Comparison of ENCODE assay signal across 8 cellular contexts in the genomic region with DNA sequence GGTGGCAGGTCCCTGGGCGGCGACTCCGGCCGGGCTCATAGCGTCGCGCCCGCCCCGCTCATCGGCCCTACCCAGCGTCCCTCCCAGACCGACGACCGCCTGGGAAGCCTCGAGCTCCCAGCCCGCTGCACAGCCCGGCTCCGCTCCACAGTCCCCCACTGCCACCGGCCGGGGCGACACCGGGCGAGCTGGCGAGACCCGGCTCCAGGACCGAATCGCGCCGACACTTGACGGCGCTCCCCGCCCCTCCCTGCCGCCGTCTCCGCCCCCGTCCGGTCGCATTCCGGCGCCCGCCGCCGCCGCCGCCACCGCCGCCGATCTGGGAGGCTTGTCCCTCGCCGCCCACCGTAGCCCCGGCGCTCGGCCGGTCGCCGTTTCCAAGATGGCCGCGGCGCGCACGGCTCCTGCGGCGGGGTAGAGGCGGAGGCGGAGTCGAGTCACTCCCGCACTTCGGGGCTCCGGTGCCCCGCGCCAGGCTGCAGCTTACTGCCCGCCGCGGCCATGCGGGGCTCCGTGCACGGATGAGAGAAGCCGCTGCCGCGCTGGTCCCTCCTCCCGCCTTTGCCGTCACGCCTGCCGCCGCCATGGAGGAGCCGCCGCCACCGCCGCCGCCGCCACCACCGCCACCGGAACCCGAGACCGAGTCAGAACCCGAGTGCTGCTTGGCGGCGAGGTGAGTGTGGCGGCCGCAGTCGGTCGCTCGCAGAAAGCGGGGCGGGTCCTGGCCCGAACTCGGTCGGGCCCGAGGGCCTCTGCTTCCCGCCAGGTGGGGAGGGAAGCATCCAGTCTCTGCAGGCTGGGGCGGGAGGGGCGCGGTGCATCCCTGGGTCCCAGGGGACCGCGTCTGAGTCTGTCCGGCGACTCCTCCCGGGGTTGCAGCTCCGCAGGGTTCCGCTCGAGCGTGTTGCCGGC. TPM values are rescaled to one million over a fixed set of nuclear protein-coding genes. Genes with fewer than 3 reads are reported as not detected.
A peak's percentile ranks its signal among the peaks of the same experiment; 100 is the strongest.
DNase-seq lines count a peak whose midpoint lies in the region; ATAC-seq and TF ChIP-seq lines count a peak whose summit lies in the region.

A gene with protein sequence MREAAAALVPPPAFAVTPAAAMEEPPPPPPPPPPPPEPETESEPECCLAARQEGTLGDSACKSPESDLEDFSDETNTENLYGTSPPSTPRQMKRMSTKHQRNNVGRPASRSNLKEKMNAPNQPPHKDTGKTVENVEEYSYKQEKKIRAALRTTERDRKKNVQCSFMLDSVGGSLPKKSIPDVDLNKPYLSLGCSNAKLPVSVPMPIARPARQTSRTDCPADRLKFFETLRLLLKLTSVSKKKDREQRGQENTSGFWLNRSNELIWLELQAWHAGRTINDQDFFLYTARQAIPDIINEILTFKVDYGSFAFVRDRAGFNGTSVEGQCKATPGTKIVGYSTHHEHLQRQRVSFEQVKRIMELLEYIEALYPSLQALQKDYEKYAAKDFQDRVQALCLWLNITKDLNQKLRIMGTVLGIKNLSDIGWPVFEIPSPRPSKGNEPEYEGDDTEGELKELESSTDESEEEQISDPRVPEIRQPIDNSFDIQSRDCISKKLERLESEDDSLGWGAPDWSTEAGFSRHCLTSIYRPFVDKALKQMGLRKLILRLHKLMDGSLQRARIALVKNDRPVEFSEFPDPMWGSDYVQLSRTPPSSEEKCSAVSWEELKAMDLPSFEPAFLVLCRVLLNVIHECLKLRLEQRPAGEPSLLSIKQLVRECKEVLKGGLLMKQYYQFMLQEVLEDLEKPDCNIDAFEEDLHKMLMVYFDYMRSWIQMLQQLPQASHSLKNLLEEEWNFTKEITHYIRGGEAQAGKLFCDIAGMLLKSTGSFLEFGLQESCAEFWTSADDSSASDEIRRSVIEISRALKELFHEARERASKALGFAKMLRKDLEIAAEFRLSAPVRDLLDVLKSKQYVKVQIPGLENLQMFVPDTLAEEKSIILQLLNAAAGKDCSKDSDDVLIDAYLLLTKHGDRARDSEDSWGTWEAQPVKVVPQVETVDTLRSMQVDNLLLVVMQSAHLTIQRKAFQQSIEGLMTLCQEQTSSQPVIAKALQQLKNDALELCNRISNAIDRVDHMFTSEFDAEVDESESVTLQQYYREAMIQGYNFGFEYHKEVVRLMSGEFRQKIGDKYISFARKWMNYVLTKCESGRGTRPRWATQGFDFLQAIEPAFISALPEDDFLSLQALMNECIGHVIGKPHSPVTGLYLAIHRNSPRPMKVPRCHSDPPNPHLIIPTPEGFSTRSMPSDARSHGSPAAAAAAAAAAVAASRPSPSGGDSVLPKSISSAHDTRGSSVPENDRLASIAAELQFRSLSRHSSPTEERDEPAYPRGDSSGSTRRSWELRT (N-terminal part only) (plus strand): TSS at position 359 of the 912 bp plus-strand sequence. CDS start 163 bp downstream, at position 522.

- H3K27me3 ChIP-seq in HUES64 (ENCODE audit: insufficient read depth, low read length): peaks cover 6% of the 10 kb centered on the region

- peaks cover 25% of the 10 kb centered on the region for H3K4me1 Mint-ChIP-seq in activated T-helper 17 cell treated with anti-CD3 and anti-CD28 coated beads, Interleukin-2, amount 50 U/mL, for 72 hours
- peaks cover 17% of the 10 kb centered on the region for H3K4me1 Mint-ChIP-seq in nephron
- H3K4me1 Mint-ChIP-seq in stimulated activated naive CD8-positive, alpha-beta T cell treated with anti-CD3 and anti-CD28 coated beads, Interleukin-15, Interleukin-2, amounts not matched to agents 100 ng/mL and 50 ng/mL, for 24 hours (ENCODE audit: low read depth): peaks cover 44% of the 10 kb centered on the region

- peak; percentile 68 for ATAC-seq in GM21447 (IDR thresholded peaks at IDR 0.05; ENCODE audit: unreplicated experiment)
- peak; percentile 73 for ATAC-seq in activated T-helper 17 cell treated with anti-CD3 and anti-CD28 coated beads, Interleukin-2, amount 50 U/mL, for 72 hours (replicated peaks)

- peak within 1 kb of the TSS; percentile 97 for H3K4me3 Mint-ChIP-seq in activated T-helper 17 cell treated with anti-CD3 and anti-CD28 coated beads, Interleukin-2, amount 50 U/mL, for 72 hours
- peak within 1 kb of the TSS; percentile 95 to 99 (median 95) for H3K4me3 Mint-ChIP-seq in nephron
- H3K4me3 Mint-ChIP-seq in stimulated activated naive CD8-positive, alpha-beta T cell treated with anti-CD3 and anti-CD28 coated beads, Interleukin-15, Interleukin-2, amounts not matched to agents 100 ng/mL and 50 ng/mL, for 24 hours: peak within 1 kb of the TSS; percentile 100

- no peaks in the 10 kb centered on the region for H3K9me3 Mint-ChIP-seq in activated T-helper 17 cell treated with anti-CD3 and anti-CD28 coated beads, Interleukin-2, amount 50 U/mL, for 72 hours
- H3K9me3 Mint-ChIP-seq in nephron: no peaks in the 10 kb centered on the region
- H3K9me3 Mint-ChIP-seq in stimulated activated naive CD8-positive, alpha-beta T cell treated with anti-CD3 and anti-CD28 coated beads, Interleukin-15, Interleukin-2, amounts not matched to agents 100 ng/mL and 50 ng/mL, for 24 hours: no peaks in the 10 kb centered on the region

- H3K9me3 ChIP-seq in HUES64 (ENCODE audit: insufficient read depth, low read depth, low read length): no peaks in the 10 kb centered on the region

- H3K27ac ChIP-seq in HUES64 (ENCODE audit: low read depth, low read length): peak within 1 kb of the TSS; percentile 94

- H3K4me3 ChIP-seq in HUES64 (ENCODE audit: low read length): peak within 1 kb of the TSS; percentile 86

- peak within 1 kb of the TSS; percentile 84 for H3K9ac ChIP-seq in HUES64 (ENCODE audit: low read depth, low read length)

- peak within 1 kb of the TSS; percentile 97 for H3K27ac Mint-ChIP-seq in activated T-helper 17 cell treated with anti-CD3 and anti-CD28 coated beads, Interleukin-2, amount 50 U/mL, for 72 hours
- peak within 1 kb of the TSS; percentile 98 to 99 (median 99) for H3K27ac Mint-ChIP-seq in nephron
- peak within 1 kb of the TSS; percentile 96 for H3K27ac Mint-ChIP-seq in stimulated activated naive CD8-positive, alpha-beta T cell treated with anti-CD3 and anti-CD28 coated beads, Interleukin-15, Interleukin-2, amounts not matched to agents 100 ng/mL and 50 ng/mL, for 24 hours

- H3K4me1 ChIP-seq in HUES64 (ENCODE audit: insufficient read depth, low read length): peaks cover 10% of the 10 kb centered on the region; the same call in 1 of the 2 replicates

- TF ChIP-seq CTCF in nephron (IDR thresholded peaks at IDR 0.05; ENCODE audit: unreplicated experiment in 3 of 3): no peak

- peak; percentile 87 for DNase-seq in DMS53 (lab: John Stamatoyannopoulos, UW)
- peak; percentile 79 for DNase-seq in RPMI8226
- peak; percentile 67 for DNase-seq in fibroblast of peridontal ligament (ENCODE audit: extremely low read depth)

- WGBS in HUES64: under 1% methylated on average over 124 of the region's 124 CpGs

- peaks cover 26% of the 10 kb centered on the region for H3K36me3 Mint-ChIP-seq in activated T-helper 17 cell treated with anti-CD3 and anti-CD28 coated beads, Interleukin-2, amount 50 U/mL, for 72 hours (ENCODE audit: low read depth)
- no peaks in the 10 kb centered on the region for H3K36me3 Mint-ChIP-seq in nephron (ENCODE audit: low read depth)
- peaks cover 7% of the 10 kb centered on the region for H3K36me3 Mint-ChIP-seq in stimulated activated naive CD8-positive, alpha-beta T cell treated with anti-CD3 and anti-CD28 coated beads, Interleukin-15, Interleukin-2, amounts not matched to agents 100 ng/mL and 50 ng/mL, for 24 hours (ENCODE audit: low read depth)

- H3K36me3 ChIP-seq in HUES64 (ENCODE audit: insufficient read depth, low read length): 0 out of 2 replicates have a peak, but pooled peaks cover 4% of the 10 kb centered on the region

- H3K27me3 Mint-ChIP-seq in activated T-helper 17 cell treated with anti-CD3 and anti-CD28 coated beads, Interleukin-2, amount 50 U/mL, for 72 hours: no peaks in the 10 kb centered on the region
- no peaks in the 10 kb centered on the region for H3K27me3 Mint-ChIP-seq in nephron (ENCODE audit: low read depth)
- peaks cover 10% of the 10 kb centered on the region for H3K27me3 Mint-ChIP-seq in stimulated activated naive CD8-positive, alpha-beta T cell treated with anti-CD3 and anti-CD28 coated beads, Interleukin-15, Interleukin-2, amounts not matched to agents 100 ng/mL and 50 ng/mL, for 24 hours

RNA-seq across cellular contexts. Expression of the gene that starts here (rescaled TPM):
- 26.2 TPM for polyA plus RNA-seq in HUES64 (2013, experiment 1 of 2)
- polyA plus RNA-seq in HUES64 (2013, experiment 2 of 2): 24.5 TPM
- 10 to 100 TPM; 76.1 to 97.9 TPM for total RNA-seq in activated T-helper 17 cell treated with anti-CD3 and anti-CD28 coated beads, Interleukin-2, amount 50 U/mL, for 72 hours

Comparison
In these comparisons a context has a peak if more than half of its experiments do, and no peak if none do; other contexts are left out.
1. Peak in every context shown above with its lines: DNase-seq, ATAC-seq, H3K4me3 ChIP-seq and H3K27ac ChIP-seq.